Comparison of ENCODE assay signal across 26 cellular contexts in the genomic region with DNA sequence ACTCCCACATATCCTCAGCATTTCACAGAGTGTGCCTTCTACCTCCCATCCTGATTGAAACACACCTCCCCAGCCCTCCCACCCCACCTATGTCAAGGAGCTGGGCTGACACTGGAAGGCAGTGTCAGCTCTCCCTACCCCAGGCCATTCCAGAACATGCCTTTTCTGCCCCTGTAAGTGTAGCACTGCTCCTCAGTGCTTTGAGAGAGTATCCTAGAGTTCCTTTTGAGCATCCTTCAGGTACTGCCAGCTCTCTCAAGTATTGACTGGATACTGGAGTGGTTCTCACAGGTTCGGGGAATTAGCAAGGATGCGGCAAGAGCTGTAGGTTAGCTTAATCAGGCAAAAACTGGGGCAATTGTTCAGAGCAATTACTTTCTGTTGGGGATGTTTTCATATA. TPM values are rescaled to one million over a fixed set of nuclear protein-coding genes. Genes with fewer than 3 reads are reported as not detected.
DNase-seq lines count a peak whose midpoint lies in the region; ATAC-seq, FAIRE-seq and TF ChIP-seq lines count a peak whose summit lies in the region.
"Had no signal": no experiment of that assay in that cellular context is flagged by ENCODE, and none has a peak within 500 bp of the region (broad histone marks: within the 10 kb centered on the region; RNA-seq: fewer than 3 reads in every experiment).

No MANE protein-coding gene starts in this region.

- no peak for FAIRE-seq in K562 (lab: Jason Lieb, UNC)

- H3K18ac ChIP-seq in mesenchymal stem cell (ENCODE audit: low read depth in 1 of 2, low read length in 2 of 2): no peak overlapping the region

- intact Hi-C loops in K562 (cut with micrococcal nuclease): no loop called here
- intact Hi-C loops in lower lobe of right lung (cut with DNase I): no loop called here
- intact Hi-C loops in right lobe of liver (cut with DNase I): no loop called here

- no peak overlapping the region for H3K4ac ChIP-seq in mesenchymal stem cell (ENCODE audit: low read depth in 1 of 2, low read length in 2 of 2)

- TF ChIP-seq POLR2A in K562 (conservative IDR thresholded peaks at IDR 0.05): no peak
- TF ChIP-seq POLR2A in suprapubic skin (IDR thresholded peaks at IDR 0.05): no peak
- no peak for TF ChIP-seq POLR2A in right lobe of liver (IDR thresholded peaks at IDR 0.05)

- no peaks in the 10 kb centered on the region for H3K9me1 ChIP-seq in K562 (ENCODE audit: control insufficient read depth, insufficient read depth, low read length)

- no peaks in the 10 kb centered on the region for H3K79me1 ChIP-seq in mesenchymal stem cell (replicated peaks; ENCODE audit: low read length, poor library complexity, severe bottlenecking)

- H3K4me3 ChIP-seq in K562 (no peak overlapping the region), lower lobe of right lung (no peak overlapping the region), suprapubic skin (no peak overlapping the region), right lobe of liver (no peak overlapping the region), mesenchymal stem cell (ENCODE audit: insufficient read depth in 1 of 2, low read depth in 1 of 2, low read length in 2 of 2) (no peak overlapping the region)
- H3K4me3 ChIP-seq: GM23338, MG63, PC-9, SJSA1 had no signal

- no peak overlapping the region for H2BK12ac ChIP-seq in mesenchymal stem cell (ENCODE audit: low read length in 2 of 2)

- H3K27me3 ChIP-seq in K562 (ENCODE audit: control insufficient read depth in 2 of 2, insufficient read depth in 2 of 2, low read length in 2 of 2): no peaks in the 10 kb centered on the region
- peaks cover 3% of the 10 kb centered on the region for H3K27me3 ChIP-seq in lower lobe of right lung (ENCODE audit: low read depth)
- no peaks in the 10 kb centered on the region for H3K27me3 ChIP-seq in suprapubic skin
- no peaks in the 10 kb centered on the region for H3K27me3 ChIP-seq in right lobe of liver
- peaks cover 0 to 17% of the 10 kb centered on the region in 2 experiments for H3K27me3 ChIP-seq in mesenchymal stem cell (ENCODE audit: control insufficient read depth in 1 of 2, insufficient read depth in 1 of 2, low read length in 2 of 2)
- H3K27me3 ChIP-seq: MG63, SJSA1 had no signal

- no peak overlapping the region for H3K23ac ChIP-seq in mesenchymal stem cell (ENCODE audit: low read length in 2 of 2)

- H3K36me3 ChIP-seq in K562 (ENCODE audit: control insufficient read depth, insufficient read depth, low read length) (no peaks in the 10 kb centered on the region), lower lobe of right lung (no peaks in the 10 kb centered on the region), suprapubic skin (no peaks in the 10 kb centered on the region), right lobe of liver (no peaks in the 10 kb centered on the region), mesenchymal stem cell (ENCODE audit: control insufficient read depth in 1 of 2, insufficient read depth in 2 of 2, low read depth in 1 of 2, low read length in 2 of 2) (no peaks in the 10 kb centered on the region)
- H3K36me3 ChIP-seq: BE2C, MG63, SJSA1 had no signal

- H4K91ac ChIP-seq in mesenchymal stem cell (ENCODE audit: low read length): no peak overlapping the region

- H3K4me2 ChIP-seq in K562 (ENCODE audit: insufficient read depth, low read length) (no peak overlapping the region), mesenchymal stem cell (ENCODE audit: low read length, poor library complexity, severe bottlenecking) (no peak overlapping the region)
- H3K4me2 ChIP-seq: GM23338, PC-9 had no signal

- TF ChIP-seq CTCF in K562 (IDR thresholded peaks at IDR 0.05 in 2 of 3, conservative IDR thresholded peaks at IDR 0.05 in 1 of 3; ENCODE audit: insufficient read depth in 2 of 3, low read depth in 1 of 3, low read length in 3 of 3): no peak
- no peak for TF ChIP-seq CTCF in lower lobe of right lung (IDR thresholded peaks at IDR 0.05)
- TF ChIP-seq CTCF in suprapubic skin (IDR thresholded peaks at IDR 0.05): no peak
- TF ChIP-seq CTCF in right lobe of liver (IDR thresholded peaks at IDR 0.05): no peak

- no peak for TF ChIP-seq RAD21 in K562 (CRISPR knock-in tag; conservative IDR thresholded peaks at IDR 0.05 in 1 of 2, IDR thresholded peaks at IDR 0.05 in 1 of 2)

- TF ChIP-seq EP300 in K562 (IDR thresholded peaks at IDR 0.05; ENCODE audit: low read length): no peak
- TF ChIP-seq EP300 in suprapubic skin (IDR thresholded peaks at IDR 0.05): no peak

- no peak overlapping the region for H4K8ac ChIP-seq in mesenchymal stem cell (ENCODE audit: low read length)

- DNase-seq in K562 (ENCODE audit: extremely low read depth in 1 of 4, low spot score in 3 of 4): no peak
- DNase-seq in lower lobe of right lung: no peak
- no peak for DNase-seq in suprapubic skin (ENCODE audit: low spot score in 2 of 2)
- no peak for DNase-seq in putamen (ENCODE audit: low spot score)
- no peak for DNase-seq in right lobe of liver
- no peak for DNase-seq in NCI-H1417 treated with DMSO at 0.1 percent for 48 hours (lab: John Stamatoyannopoulos, UW)
- no peak for DNase-seq in mesenchymal stem cell
- DNase-seq: ACHN, BE2C, DMS153, DND-41, H9, HFFc6, KG1, MG63, NCI-H1694, NCI-H2081, NCI-H2227 treated with DMSO at 0.1 percent for 48 hours, NCI-H526 treated with DMSO at 0.1 percent for 48 hours, PC-9, Right ventricle myocardium superior, RPMI8226 had no signal

- peak; percentile 28 for ATAC-seq in K562
- peak; percentile 51 to 69 for ATAC-seq in lower lobe of right lung
- no peak for ATAC-seq in right lobe of liver
- ATAC-seq: GM23338 had no signal

- H3K9ac ChIP-seq in K562 (ENCODE audit: insufficient read depth in 1 of 2, low read depth in 2 of 2, low read length in 2 of 2): no peak overlapping the region
- H3K9ac ChIP-seq in mesenchymal stem cell (ENCODE audit: low read length): no peak overlapping the region

- peaks cover 3% of the 10 kb centered on the region; the same call in 1 of the 2 replicates for H3K9me3 ChIP-seq in K562 (replicated peaks; ENCODE audit: control insufficient read depth, insufficient read depth, low read depth, low read length)
- no peaks in the 10 kb centered on the region for H3K9me3 ChIP-seq in lower lobe of right lung
- no peaks in the 10 kb centered on the region for H3K9me3 ChIP-seq in suprapubic skin
- H3K9me3 ChIP-seq in right lobe of liver: no peaks in the 10 kb centered on the region
- no peaks in the 10 kb centered on the region for H3K9me3 ChIP-seq in mesenchymal stem cell (ENCODE audit: control insufficient read depth, low read length)
- H3K9me3 ChIP-seq: BE2C had no signal

- CTCF ChIA-PET in K562 (lab: Yijun Ruan, JAX; ENCODE audit: low intra/inter-chr PET ratio): interaction anchor here (0.6 kb wide), 1 partner anchor 17 kb away, joined by 4 read pairs; no protein-coding TSS in a partner anchor

- no peak overlapping the region for H2BK120ac ChIP-seq in mesenchymal stem cell (ENCODE audit: low read depth, low read length)

- H2BK5ac ChIP-seq in mesenchymal stem cell (ENCODE audit: low read depth, low read length, poor library complexity, severe bottlenecking): no peak overlapping the region

- in situ Hi-C loops in K562 (cut with MboI): no loop called here

- H2BK15ac ChIP-seq in mesenchymal stem cell (ENCODE audit: low read depth, poor library complexity, severe bottlenecking): no peak overlapping the region

- H3K79me2 ChIP-seq in K562 (ENCODE audit: control insufficient read depth, insufficient read depth, low read length): no peaks in the 10 kb centered on the region

- H2AFZ ChIP-seq in K562 (ENCODE audit: low read depth, low read length): peak overlapping the region; percentile 84
- no peak overlapping the region for H2AFZ ChIP-seq in mesenchymal stem cell (ENCODE audit: low read depth, low read length)
- H2AFZ ChIP-seq: PC-9 had no signal

- POLR2A ChIA-PET in K562 (lab: Yijun Ruan, JAX): interaction anchor here (0.6 to 6.5 kb wide), 6 partner anchors 9 to 59 kb away, joined by 3 to 38 read pairs (median 4); no protein-coding TSS in a partner anchor

- no peak overlapping the region for H3K27ac ChIP-seq in K562 (ENCODE audit: extremely low read depth, low read depth, low read length)
- peak overlapping the region; percentile 72 for H3K27ac ChIP-seq in lower lobe of right lung
- H3K27ac ChIP-seq in suprapubic skin: peak overlapping the region; percentile 48
- H3K27ac ChIP-seq in right lobe of liver: no peak overlapping the region
- no peak overlapping the region for H3K27ac ChIP-seq in mesenchymal stem cell (ENCODE audit: low read length, poor library complexity, severe bottlenecking)
- H3K27ac ChIP-seq: PC-9, SJSA1 had no signal

- H3K4me1 ChIP-seq in K562 (replicated peaks in 1 of 2; ENCODE audit: control insufficient read depth in 2 of 2, insufficient read depth in 2 of 2, low read length in 2 of 2) (peaks cover 3 to 33% of the 10 kb centered on the region in 2 experiments; a peak in 4 of 5 replicates), lower lobe of right lung (peaks cover 22% of the 10 kb centered on the region), suprapubic skin (peaks cover 3% of the 10 kb centered on the region), right lobe of liver (peaks cover 0 to 6% (median 2%) of the 10 kb centered on the region in 4 donors), mesenchymal stem cell (ENCODE audit: control insufficient read depth, insufficient read depth, low read depth, low read length) (peaks cover 11% of the 10 kb centered on the region)
- H3K4me1 ChIP-seq: BE2C had no signal

- no peak overlapping the region for H3K14ac ChIP-seq in mesenchymal stem cell (ENCODE audit: low read length in 2 of 2)

- BruUV-seq in K562 (replicated peaks; lab: Mats Ljungman, UMichigan): no TSS peak

- no peaks in the 10 kb centered on the region for H4K20me1 ChIP-seq in K562 (replicated peaks; ENCODE audit: control insufficient read depth, insufficient read depth, low read length)

- WGBS in K562 (ENCODE audit: insufficient coverage, low coverage, missing lambda C conversion rate): 95% methylated on average over 2 of the region's 2 CpGs
- WGBS in suprapubic skin: 96% methylated on average over 2 of the region's 2 CpGs
- WGBS in right lobe of liver (ENCODE audit: insufficient coverage, low coverage, low lambda C conversion rate, missing lambda C conversion rate): 100% methylated on average over 2 of the region's 2 CpGs
- WGBS in mesenchymal stem cell: 93% methylated on average over 2 of the region's 2 CpGs

- no peak overlapping the region for H2AK5ac ChIP-seq in mesenchymal stem cell (ENCODE audit: low read length, severe bottlenecking)

RNA-seq across cellular contexts. Expression of a gene that starts 21.8 kb away (rescaled TPM):
- 2.8 and 4.0 TPM in 2 replicates for total RNA-seq in K562 (2011; cell fraction: chromatin; rRNA removed; ENCODE audit: low replicate concordance)
- 2.5 and 3.0 TPM in 2 replicates for total RNA-seq in K562 (2011; cell fraction: nucleolus; rRNA removed)
- 3.1 and 3.4 TPM in 2 replicates for total RNA-seq in K562 (2011; cell fraction: nucleoplasm; rRNA removed)
- total RNA-seq in K562 (2014; rRNA removed) (1.8 TPM in 2 replicates), K562 (2014; rRNA removed; fragmentation: Illumina TruSeq; extraction: Trizol) (0.80 and 0.95 TPM in 2 replicates), K562 (2015; rRNA removed; fragmentation: Illumina TruSeq; extraction: Trizol) (0.80 and 0.87 TPM in 2 replicates), K562 (2021) (2.6 and 2.7 TPM in 2 replicates), lower lobe of right lung (123 TPM), suprapubic skin (10 to 100 TPM; 40.6 to 95.8 (median 77.6) TPM), right lobe of liver (under 1 TPM; 0.27 to 0.68 (median 0.37) TPM)
- polyA plus RNA-seq in K562 (2011; rRNA removed) (1.2 and 2.6 TPM in 2 replicates), K562 (2014; fragmentation: Illumina TruSeq; extraction: Trizol) (3.0 and 3.1 TPM in 2 replicates), K562 (2014; fragmentation: Nextera tagmentation; extraction: Ambion mirVana) (under 1 TPM; 0.62 to 0.69 TPM), K562 (2014; rRNA removed) (0.62 and 0.95 TPM in 2 replicates)
- 0.81 and 1.4 TPM in 2 replicates for polyA plus RNA-seq in K562 (2011; cell fraction: cytosol; rRNA removed)
- 2.3 and 5.0 TPM in 2 replicates for polyA plus RNA-seq in K562 (2011; cell fraction: nucleus; rRNA removed)
- 2.2 and 2.8 TPM in 2 replicates for polyA plus RNA-seq in K562 (2012)
- 2.6 TPM in 2 replicates for polyA minus RNA-seq in K562 (2011; rRNA and poly(A)+ RNA removed)
- 2.4 and 2.5 TPM in 2 replicates for polyA minus RNA-seq in K562 (2011; cell fraction: cytosol; rRNA and poly(A)+ RNA removed)
- 4.4 and 5.2 TPM in 2 replicates for polyA minus RNA-seq in K562 (2011; cell fraction: nucleus; rRNA and poly(A)+ RNA removed)
- 0.01 TPM for polyA plus RNA-seq in mesenchymal stem cell (2013, experiment 1 of 2)
- polyA plus RNA-seq in mesenchymal stem cell (2013, experiment 2 of 2): 0.01 TPM
- total RNA-seq: NCI-H460 had no signal

RNA-seq across cellular contexts. Expression of a gene that starts 40.3 kb away (rescaled TPM):
- total RNA-seq in K562 (2011; cell fraction: chromatin; rRNA removed; ENCODE audit: low replicate concordance): 25.7 and 74.5 TPM in 2 replicates
- total RNA-seq in K562 (2011; cell fraction: nucleolus; rRNA removed): 20.0 and 23.4 TPM in 2 replicates
- 50.4 and 82.5 TPM in 2 replicates for total RNA-seq in K562 (2011; cell fraction: nucleoplasm; rRNA removed)
- total RNA-seq in K562 (2014; rRNA removed) (47.5 and 49.8 TPM in 2 replicates), K562 (2014; rRNA removed; fragmentation: Illumina TruSeq; extraction: Trizol) (78.1 and 91.0 TPM in 2 replicates), K562 (2015; rRNA removed; fragmentation: Illumina TruSeq; extraction: Trizol) (51.8 and 56.0 TPM in 2 replicates), K562 (2021) (61.6 and 61.7 TPM in 2 replicates), lower lobe of right lung (7.9 TPM), suprapubic skin (10 to 100 TPM; 20.4 to 63.6 (median 42.8) TPM), right lobe of liver (1 to 10 TPM; 3.0 to 4.8 (median 3.5) TPM)
- polyA plus RNA-seq in K562 (2011; rRNA removed) (38.8 and 46.9 TPM in 2 replicates), K562 (2014; fragmentation: Illumina TruSeq; extraction: Trizol) (43.9 and 46.5 TPM in 2 replicates), K562 (2014; fragmentation: Nextera tagmentation; extraction: Ambion mirVana) (10 to 100 TPM; 18.2 to 24.0 TPM), K562 (2014; rRNA removed) (27.9 and 28.7 TPM in 2 replicates)
- 9.4 and 20.3 TPM in 2 replicates for polyA plus RNA-seq in K562 (2011; cell fraction: cytosol; rRNA removed)
- 23.5 and 35.3 TPM in 2 replicates for polyA plus RNA-seq in K562 (2011; cell fraction: nucleus; rRNA removed)
- 19.8 and 21.4 TPM in 2 replicates for polyA plus RNA-seq in K562 (2012)
- 61.7 and 76.1 TPM in 2 replicates for polyA minus RNA-seq in K562 (2011; rRNA and poly(A)+ RNA removed)
- polyA minus RNA-seq in K562 (2011; cell fraction: cytosol; rRNA and poly(A)+ RNA removed): 33.8 and 43.8 TPM in 2 replicates
- 50.4 and 102 TPM in 2 replicates for polyA minus RNA-seq in K562 (2011; cell fraction: nucleus; rRNA and poly(A)+ RNA removed)
- 2.7 TPM for polyA plus RNA-seq in mesenchymal stem cell (2013, experiment 1 of 2)
- 2.7 TPM for polyA plus RNA-seq in mesenchymal stem cell (2013, experiment 2 of 2)

RNA-seq across cellular contexts. Expression of a gene that starts 40.5 kb away (rescaled TPM):
- total RNA-seq in K562 (2011; cell fraction: chromatin; rRNA removed; ENCODE audit: low replicate concordance): not detected in 2 replicates
- not detected in 2 replicates for total RNA-seq in K562 (2011; cell fraction: nucleolus; rRNA removed)
- not detected in 2 replicates for total RNA-seq in K562 (2011; cell fraction: nucleoplasm; rRNA removed)
- not detected in 2 replicates for total RNA-seq in K562 (2014; rRNA removed)
- not detected in 2 replicates for total RNA-seq in K562 (2014; rRNA removed; fragmentation: Illumina TruSeq; extraction: Trizol)
- not detected in 2 replicates for total RNA-seq in K562 (2015; rRNA removed; fragmentation: Illumina TruSeq; extraction: Trizol)
- not detected in 2 replicates for total RNA-seq in K562 (2021)
- polyA plus RNA-seq in K562 (2011; rRNA removed): not detected in 2 replicates
- not detected in 2 replicates for polyA plus RNA-seq in K562 (2011; cell fraction: cytosol; rRNA removed)
- not detected in 2 replicates for polyA plus RNA-seq in K562 (2011; cell fraction: nucleus; rRNA removed)
- not detected in 2 replicates for polyA plus RNA-seq in K562 (2012)
- polyA plus RNA-seq in K562 (2014; fragmentation: Illumina TruSeq; extraction: Trizol): not detected in 2 replicates
- polyA plus RNA-seq in K562 (2014; fragmentation: Nextera tagmentation; extraction: Ambion mirVana): not detected
- not detected in 2 replicates for polyA plus RNA-seq in K562 (2014; rRNA removed)
- not detected in 2 replicates for polyA minus RNA-seq in K562 (2011; rRNA and poly(A)+ RNA removed)
- not detected in 2 replicates for polyA minus RNA-seq in K562 (2011; cell fraction: cytosol; rRNA and poly(A)+ RNA removed)
- not detected in 2 replicates for polyA minus RNA-seq in K562 (2011; cell fraction: nucleus; rRNA and poly(A)+ RNA removed)
- not detected for total RNA-seq in lower lobe of right lung
- not detected for total RNA-seq in suprapubic skin
- 10 to 100 TPM in 1 of 6 experiments, 1 to 10 TPM in 4, under 1 TPM in 1; 0.44 to 31.1 (median 2.2) TPM for total RNA-seq in right lobe of liver
- polyA plus RNA-seq in mesenchymal stem cell (2013, experiment 1 of 2): not detected
- polyA plus RNA-seq in mesenchymal stem cell (2013, experiment 2 of 2): not detected
- total RNA-seq: GM23338, H9, HFFc6, HT1080, NCI-H460, PC-9, Right ventricle myocardium superior, SJSA1 had no signal
- polyA plus RNA-seq: GM23338 had no signal

RNA-seq across cellular contexts. Expression of a gene that starts 42.3 kb away (rescaled TPM):
- total RNA-seq in K562 (2011; cell fraction: chromatin; rRNA removed; ENCODE audit: low replicate concordance): 29.4 and 45.8 TPM in 2 replicates
- 18.0 and 21.1 TPM in 2 replicates for total RNA-seq in K562 (2011; cell fraction: nucleolus; rRNA removed)
- total RNA-seq in K562 (2011; cell fraction: nucleoplasm; rRNA removed): 29.2 and 44.5 TPM in 2 replicates
- total RNA-seq in K562 (2014; rRNA removed) (10.5 and 12.3 TPM in 2 replicates), K562 (2014; rRNA removed; fragmentation: Illumina TruSeq; extraction: Trizol) (21.9 and 26.2 TPM in 2 replicates), K562 (2015; rRNA removed; fragmentation: Illumina TruSeq; extraction: Trizol) (17.3 and 17.8 TPM in 2 replicates), K562 (2021) (20.4 and 22.9 TPM in 2 replicates), lower lobe of right lung (41.5 TPM), suprapubic skin (10 to 100 TPM; 11.8 to 33.1 (median 17.1) TPM), right lobe of liver (1 to 10 TPM; 2.9 to 6.1 (median 5.1) TPM)
- polyA plus RNA-seq in K562 (2011; rRNA removed) (24.1 and 26.0 TPM in 2 replicates), K562 (2014; fragmentation: Illumina TruSeq; extraction: Trizol) (13.5 and 16.4 TPM in 2 replicates), K562 (2014; fragmentation: Nextera tagmentation; extraction: Ambion mirVana) (1 to 10 TPM; 6.9 to 7.6 TPM), K562 (2014; rRNA removed) (11.7 and 11.9 TPM in 2 replicates)
- polyA plus RNA-seq in K562 (2011; cell fraction: cytosol; rRNA removed): 7.4 and 16.5 TPM in 2 replicates
- 45.3 and 52.2 TPM in 2 replicates for polyA plus RNA-seq in K562 (2011; cell fraction: nucleus; rRNA removed)
- 11.2 and 14.1 TPM in 2 replicates for polyA plus RNA-seq in K562 (2012)
- 44.6 and 45.6 TPM in 2 replicates for polyA minus RNA-seq in K562 (2011; rRNA and poly(A)+ RNA removed)
- polyA minus RNA-seq in K562 (2011; cell fraction: cytosol; rRNA and poly(A)+ RNA removed): 11.7 and 14.3 TPM in 2 replicates
- 18.3 and 29.3 TPM in 2 replicates for polyA minus RNA-seq in K562 (2011; cell fraction: nucleus; rRNA and poly(A)+ RNA removed)
- polyA plus RNA-seq in mesenchymal stem cell (2013, experiment 1 of 2): 3.6 TPM
- 3.4 TPM for polyA plus RNA-seq in mesenchymal stem cell (2013, experiment 2 of 2)

Comparison
In these comparisons a context has a peak if more than half of its experiments do, and no peak if none do; other contexts are left out.
1. ATAC-seq: peak in K562 (single experiment) and lower lobe of right lung (2 of 2); none in right lobe of liver (0 of 4).
2. H3K27ac ChIP-seq: peak in lower lobe of right lung (single experiment) and suprapubic skin (single experiment); none in K562 (single experiment), right lobe of liver (0 of 3) and mesenchymal stem cell (single experiment).
3. RNA of a gene that starts 21.8 kb away (total RNA-seq): 123 TPM in lower lobe of right lung (single experiment) and 40.6 to 95.8 TPM in suprapubic skin; 0.80 to 4.0 TPM in K562 and 0.27 to 0.68 TPM in right lobe of liver; every median in the first group is over 4 times any median in the second.